In genomic region chr5:54329731-54330709, GRCh38 we compare ENCODE assay signal across 12 cellular contexts. TPM values are rescaled to one million over a fixed set of nuclear protein-coding genes. Genes with fewer than 3 reads are reported as not detected.
DNase-seq lines count a peak whose midpoint lies in the region; ATAC-seq and TF ChIP-seq lines count a peak whose summit lies in the region.
"Had no signal": no experiment of that assay in that cellular context is flagged by ENCODE, and none has a peak within 500 bp of the region (broad histone marks: within the 10 kb centered on the region; RNA-seq: fewer than 3 reads in every experiment).

No MANE protein-coding gene starts in this region.

- TF ChIP-seq CTCF in GM06990 (IDR thresholded peaks at IDR 0.05; ENCODE audit: insufficient read depth, low read length, poor library complexity, severe bottlenecking) = peak; percentile 4
- TF ChIP-seq CTCF in choroid plexus epithelial cell (conservative IDR thresholded peaks at IDR 0.05; ENCODE audit: low read depth, low read length) = peak; percentile 18

- no peak overlapping the region for H3K4me3 ChIP-seq in GM06990 (replicated peaks; ENCODE audit: low read depth, low read length)
- no peak overlapping the region for H3K4me3 ChIP-seq in choroid plexus epithelial cell (ENCODE audit: low read depth, low read length)
- H3K4me3 ChIP-seq in Karpas-422 (ENCODE audit: low read length) = no peak overlapping the region

- H3K27me3 ChIP-seq in GM06990 (replicated peaks; ENCODE audit: control insufficient read depth, insufficient read depth, low read length) (no peaks in the 10 kb centered on the region; the same call in none of the 2 replicates), Karpas-422 (ENCODE audit: low read length) (no peaks in the 10 kb centered on the region)

- H3K9me3 ChIP-seq in Karpas-422 (ENCODE audit: low read length) = no peaks in the 10 kb centered on the region; the same call in none of the 2 replicates

- H3K4me2 ChIP-seq in Karpas-422 (ENCODE audit: low read depth, low read length, poor library complexity, severe bottlenecking) = no peak overlapping the region

- DNase-seq in GM06990 (ENCODE audit: extremely low read depth, insufficient read length) (no peak), NCI-H2196 treated with DMSO at 0.1 percent for 48 hours (lab: John Stamatoyannopoulos, UW; ENCODE audit: unreplicated experiment) (peak; percentile 11), choroid plexus epithelial cell (ENCODE audit: low read depth) (peak; percentile 92), non-pigmented ciliary epithelial cell (ENCODE audit: low read depth) (peak; percentile 92), posterior cingulate gyrus (no peak), Karpas-422 (no peak)
- DNase-seq in activated effector memory CD4-positive, alpha-beta T cell treated with anti-CD3 and anti-CD28 coated beads, Interleukin-2, amount 50 U/mL, for 16 hours = no peak
- DNase-seq: activated T-cell treated with anti-CD3 and anti-CD28 coated beads, Interleukin-2, amount 50 U/mL, for 72 hours; left cardiac atrium; stimulated activated CD8-positive, alpha-beta memory T cell treated with anti-CD3 and anti-CD28 coated beads, Interleukin-4, amount 100 ng/mL, for 48 hours; T-helper 17 cell had no signal

- H2AFZ ChIP-seq in Karpas-422 (ENCODE audit: low read length) = no peak overlapping the region

- H3K27ac ChIP-seq in Karpas-422 (ENCODE audit: low read length) = no peak overlapping the region

- no peaks in the 10 kb centered on the region for H3K36me3 ChIP-seq in GM06990 (ENCODE audit: control insufficient read depth, insufficient read depth, low read length)
- H3K36me3 ChIP-seq in Karpas-422 (ENCODE audit: insufficient read depth, low read length) = no peaks in the 10 kb centered on the region

- no peak overlapping the region for H3K9ac ChIP-seq in Karpas-422 (ENCODE audit: low read length)

- no peaks in the 10 kb centered on the region for H3K9me2 ChIP-seq in Karpas-422 (replicated peaks; ENCODE audit: insufficient read depth, low read length)

- H3K4me1 ChIP-seq in Karpas-422 (ENCODE audit: low read length) = no peaks in the 10 kb centered on the region

- no peaks in the 10 kb centered on the region for H3K79me2 ChIP-seq in Karpas-422 (ENCODE audit: low read length)

- ATAC-seq in HG02642 (IDR thresholded peaks at IDR 0.05; ENCODE audit: poor library complexity, unreplicated experiment) = no peak
- ATAC-seq: activated T-cell treated with anti-CD3 and anti-CD28 coated beads, Interleukin-2, amount 50 U/mL, for 72 hours; T-helper 17 cell had no signal

- intact Hi-C loops in posterior cingulate gyrus (cut with DNase I) = no loop called here

- no peaks in the 10 kb centered on the region for H4K20me1 ChIP-seq in Karpas-422 (ENCODE audit: insufficient read depth, low read depth, low read length)

RNA-seq across cellular contexts. Expression of gene ARL15, which starts 19.6 kb away (rescaled TPM):
- total RNA-seq in Karpas-422 (2014; rRNA removed; shearing (Covaris generic); ENCODE audit: low replicate concordance) = 1.3 and 10.7 TPM in 2 replicates

Comparison
In these comparisons a context has a peak if more than half of its experiments do, and no peak if none do; other contexts are left out.
1. DNase-seq: peak in NCI-H2196 treated with DMSO at 0.1 percent for 48 hours (single experiment), choroid plexus epithelial cell (single experiment) and non-pigmented ciliary epithelial cell (single experiment); none in GM06990 (single experiment), activated effector memory CD4-positive, alpha-beta T cell treated with anti-CD3 and anti-CD28 coated beads, Interleukin-2, amount 50 U/mL, for 16 hours (single experiment), posterior cingulate gyrus (0 of 10) and Karpas-422 (single experiment).